Comparison of ENCODE assay signal across 10 cellular contexts in the genomic region with DNA sequence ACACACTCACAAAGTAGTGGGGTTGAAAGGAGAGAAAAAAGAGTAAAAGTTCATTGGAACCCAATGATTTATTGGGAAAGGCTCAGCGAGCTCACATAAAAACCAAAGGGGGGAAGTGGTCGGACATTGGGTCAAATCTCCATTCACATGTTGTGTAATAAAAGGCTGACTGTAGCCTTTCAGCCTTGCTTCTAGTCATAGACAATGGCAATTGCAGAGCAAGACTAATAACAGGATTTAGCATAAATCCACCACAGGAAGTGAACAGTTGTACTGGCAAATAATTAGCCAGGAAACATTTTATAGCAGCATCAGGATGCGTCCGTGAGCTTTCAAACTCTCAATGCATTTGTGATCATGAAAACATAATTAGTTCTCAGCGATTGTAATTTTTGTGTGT.
DNase-seq lines count a peak whose midpoint lies in the region; ATAC-seq lines count a peak whose summit lies in the region.
"Had no signal": no experiment of that assay in that cellular context is flagged by ENCODE, and none has a peak within 500 bp of the region (broad histone marks: within the 10 kb centered on the region; RNA-seq: fewer than 3 reads in every experiment).

No MANE protein-coding gene starts in this region.

- no peaks in the 10 kb centered on the region for H3K9me3 ChIP-seq in subcutaneous abdominal adipose tissue (ENCODE audit: control insufficient read depth in 5 of 5, low read length in 5 of 5)
- no peaks in the 10 kb centered on the region for H3K9me3 ChIP-seq in CD8-positive, alpha-beta memory T cell (ENCODE audit: low read length)
- H3K9me3 ChIP-seq: heart left ventricle had no signal

- H3K27ac ChIP-seq in subcutaneous abdominal adipose tissue (ENCODE audit: low read depth, low read length) = peak overlapping the region; percentile 12
- H3K27ac ChIP-seq in CD8-positive, alpha-beta memory T cell (ENCODE audit: low read depth, low read length) = no peak overlapping the region

- H3K36me3 ChIP-seq in subcutaneous abdominal adipose tissue (ENCODE audit: control insufficient read depth in 5 of 5, insufficient read depth in 5 of 5, low read length in 5 of 5) = no peaks in the 10 kb centered on the region
- no peaks in the 10 kb centered on the region for H3K36me3 ChIP-seq in CD8-positive, alpha-beta memory T cell (ENCODE audit: insufficient read depth, low read length)
- H3K36me3 ChIP-seq: heart left ventricle had no signal

- intact Hi-C loops in Right ventricle myocardium superior (cut with DNase I) = no loop called here
- intact Hi-C loops in Right ventricle myocardium inferior (cut with DNase I) = loop anchor here (5.0 kb wide), 1 partner anchor 107 kb away; a partner anchor contains a TSS

- CTCF ChIA-PET in CD8-positive, alpha-beta memory T cell (lab: Charles Lee) = no interaction called here

- no peaks in the 10 kb centered on the region for H3K27me3 ChIP-seq in subcutaneous abdominal adipose tissue (ENCODE audit: control insufficient read depth in 5 of 5, insufficient read depth in 4 of 5, low read length in 5 of 5)
- no peaks in the 10 kb centered on the region for H3K27me3 ChIP-seq in CD8-positive, alpha-beta memory T cell (ENCODE audit: insufficient read depth, low read length, poor library complexity, severe bottlenecking)
- H3K27me3 ChIP-seq: heart left ventricle had no signal

- peaks cover 0 to 2% (median 0%) of the 10 kb centered on the region in 5 donors for H3K9me3 Mint-ChIP-seq in CD8-positive, alpha-beta memory T cell

- POLR2A ChIA-PET in CD8-positive, alpha-beta memory T cell (lab: Charles Lee) = no interaction called here

- no peak overlapping the region for H3K27ac Mint-ChIP-seq in CD8-positive, alpha-beta memory T cell

- H3K4me3 ChIP-seq in subcutaneous abdominal adipose tissue (ENCODE audit: low read depth in 1 of 5, low read length in 5 of 5) = peak overlapping the region in 3 of 5 donors; percentile 34 to 45 (median 37)
- no peak overlapping the region for H3K4me3 ChIP-seq in CD8-positive, alpha-beta memory T cell (ENCODE audit: low read length)

- no peaks in the 10 kb centered on the region for H3K27me3 Mint-ChIP-seq in CD8-positive, alpha-beta memory T cell

- H3K4me1 Mint-ChIP-seq in CD8-positive, alpha-beta memory T cell = no peaks in the 10 kb centered on the region

- peak overlapping the region in 1 of 5 donors; percentile 21 for H3K9ac ChIP-seq in subcutaneous abdominal adipose tissue (ENCODE audit: low read length in 5 of 5)

- ATAC-seq in Right ventricle myocardium superior (ENCODE audit: poor library complexity) (peak; percentile 38), Right ventricle myocardium inferior (no peak), HG03558 (IDR thresholded peaks at IDR 0.05; ENCODE audit: extremely low read depth, unreplicated experiment) (peak; percentile 87)

- DNase-seq in Right ventricle myocardium superior = no peak
- no peak for DNase-seq in Right ventricle myocardium inferior (ENCODE audit: missing footprints)
- DNase-seq in dermis blood vessel endothelial cell = peak; percentile 82
- no peak for DNase-seq in CD8-positive, alpha-beta memory T cell
- no peak for DNase-seq in amniotic stem cell (lab: John Stamatoyannopoulos, UW)
- DNase-seq in activated effector memory CD4-positive, alpha-beta T cell treated with anti-CD3 and anti-CD28 coated beads, Interleukin-2, amount 50 U/mL, for 16 hours = no peak
- DNase-seq: activated CD8-positive, alpha-beta memory T cell treated with anti-CD3 and anti-CD28 coated beads for 24 hours; heart left ventricle had no signal

- peaks cover 0 to 14% (median 5%) of the 10 kb centered on the region in 5 donors for H3K4me1 ChIP-seq in subcutaneous abdominal adipose tissue (ENCODE audit: control insufficient read depth in 5 of 5, insufficient read depth in 5 of 5, low read length in 5 of 5)
- no peaks in the 10 kb centered on the region for H3K4me1 ChIP-seq in CD8-positive, alpha-beta memory T cell (ENCODE audit: insufficient read depth, low read length)

- no peak overlapping the region for H3K4me3 Mint-ChIP-seq in CD8-positive, alpha-beta memory T cell

- H3K36me3 Mint-ChIP-seq in CD8-positive, alpha-beta memory T cell = no peaks in the 10 kb centered on the region
